ENCODE assay signal across 19 cellular contexts in the genomic region with DNA sequence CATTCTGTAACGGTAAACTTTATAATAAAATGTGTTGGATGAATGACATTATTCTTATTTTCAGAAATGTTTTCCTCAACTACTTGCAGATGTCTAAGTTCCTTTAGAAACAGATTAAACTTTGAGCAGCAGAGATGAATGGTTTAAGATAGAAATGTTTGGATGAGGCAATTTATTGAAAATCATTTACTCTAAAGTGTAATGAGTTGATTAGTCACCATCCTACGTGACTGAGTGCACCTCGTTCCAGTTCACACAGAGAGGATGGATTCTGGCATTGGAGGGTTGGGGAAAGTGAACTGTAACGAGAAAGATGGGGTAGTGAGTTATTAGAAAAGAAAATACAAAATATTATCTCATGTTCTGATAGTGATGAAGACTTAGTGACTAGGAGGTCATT. TPM values are rescaled to one million over a fixed set of nuclear protein-coding genes. Genes with fewer than 3 reads are reported as not detected.
"Had no signal": no experiment of that assay in that cellular context is flagged by ENCODE, and none has a peak within 500 bp of the region (broad histone marks: within the 10 kb centered on the region; RNA-seq: fewer than 3 reads in every experiment).

No MANE protein-coding gene starts in this region.

- H3K9me3 ChIP-seq: adrenal gland, suprapubic skin had no signal

- H3K36me3 ChIP-seq: adrenal gland, suprapubic skin had no signal

- H3K27ac ChIP-seq: adrenal gland, epithelial cell of prostate, suprapubic skin had no signal

- FAIRE-seq: TTC549 had no signal

- DNase-seq: activated B cell treated with CpG ODN at 0.5 μM for 24 hours; activated CD4-positive, alpha-beta T cell treated with anti-CD3 and anti-CD28 coated beads for 48 hours; activated CD8-positive, alpha-beta T cell treated with anti-CD3 and anti-CD28 coated beads for 36 hours; activated effector memory CD4-positive, alpha-beta T cell treated with anti-CD3 and anti-CD28 coated beads, Interleukin-2, amount 50 U/mL, for 16 hours; activated T-cell treated with anti-CD3 and anti-CD28 coated beads, Interleukin-2, amount 50 U/mL, for 48 hours; adrenal gland; dermis blood vessel endothelial cell; islet precursor cell; left ventricle myocardium superior; mesenchymal stem cell; natural killer cell; posterior cingulate gyrus; right cardiac atrium had no signal

- H3K4me3 ChIP-seq: adrenal gland, smooth muscle cell, suprapubic skin had no signal

- H3K4me1 ChIP-seq: adrenal gland, suprapubic skin had no signal

- H3K27me3 ChIP-seq: adrenal gland, suprapubic skin had no signal

- ATAC-seq: activated CD8-positive, alpha-beta T cell treated with anti-CD3 and anti-CD28 coated beads for 36 hours; left ventricle myocardium superior; natural killer cell; right cardiac atrium had no signal

RNA-seq across cellular contexts. Expression of a gene that starts 38.2 kb away (rescaled TPM):
- total RNA-seq: activated B cell treated with CpG ODN at 0.5 μM for 24 hours; activated CD8-positive, alpha-beta T cell treated with anti-CD3 and anti-CD28 coated beads for 36 hours; adrenal gland; chondrocyte; dermis blood vessel endothelial cell; left ventricle myocardium superior; natural killer cell; smooth muscle cell; T-helper 2 cell treated with Interferon-gamma antibody and Interleukin-4, amounts not matched to agents 100 ng/mL and 5 ng/mL, for 36 hours had no signal
- polyA plus RNA-seq: adrenal gland, smooth muscle cell had no signal
